21 cellular contexts compared by ENCODE assay signal in the genomic region with DNA sequence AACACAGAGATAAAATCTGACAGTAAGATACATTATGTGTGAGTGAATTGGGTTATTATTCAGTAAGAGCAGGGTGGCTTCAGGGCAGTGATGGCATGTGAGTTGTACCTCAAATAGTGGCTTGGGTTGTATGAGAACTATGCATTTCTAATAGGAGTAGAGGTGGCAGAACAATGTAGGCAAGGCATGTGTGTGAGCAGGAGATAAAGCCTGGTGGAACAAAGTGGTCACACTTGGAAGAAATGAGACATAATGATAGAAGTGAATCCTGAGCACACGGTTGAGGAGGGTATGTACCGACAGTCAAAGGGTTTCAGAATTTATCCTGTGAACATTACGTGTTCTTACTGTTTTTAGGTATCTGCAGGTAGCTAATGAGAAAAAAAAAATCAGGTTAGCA.
"Had no signal": no experiment of that assay in that cellular context is flagged by ENCODE, and none has a peak within 500 bp of the region (broad histone marks: within the 10 kb centered on the region; RNA-seq: fewer than 3 reads in every experiment).

No MANE protein-coding gene starts in this region.

- H3K36me3 Mint-ChIP-seq: neural progenitor cell had no signal

- H3K27me3 Mint-ChIP-seq: natural killer cell treated with Interleukin-12 subunit alpha and Interleukin-12 subunit beta and Interleukin-15 and Interleukin-18, amount 100 ng/mL, for 72 hours; progenitor cell of endocrine pancreas had no signal

- H2AFZ ChIP-seq: hepatocyte, neural progenitor cell had no signal

- H3K9ac ChIP-seq: neural progenitor cell had no signal

- H3K4me1 Mint-ChIP-seq: endodermal cell, neural progenitor cell had no signal

- H3K27ac ChIP-seq: foreskin keratinocyte, hepatocyte, neural progenitor cell, ovary had no signal

- H3K36me3 ChIP-seq: neural progenitor cell, ovary had no signal

- H3K27ac Mint-ChIP-seq: endodermal cell; natural killer cell treated with Interleukin-12 subunit alpha and Interleukin-12 subunit beta and Interleukin-15 and Interleukin-18, amount 100 ng/mL, for 72 hours; neural progenitor cell; progenitor cell of endocrine pancreas had no signal

- H3K9me3 Mint-ChIP-seq: neural progenitor cell had no signal

- H3K27me3 ChIP-seq: foreskin keratinocyte, hepatocyte, neural progenitor cell, ovary had no signal

- H3K9me3 ChIP-seq: ovary had no signal

- H3K4me1 ChIP-seq: foreskin keratinocyte, neural progenitor cell had no signal

- H3K4me3 Mint-ChIP-seq: endodermal cell; natural killer cell treated with Interleukin-12 subunit alpha and Interleukin-12 subunit beta and Interleukin-15 and Interleukin-18, amount 100 ng/mL, for 72 hours; neural progenitor cell had no signal

- DNase-seq: effector CD4-positive, alpha-beta T cell; endodermal cell; erythroblast; foreskin keratinocyte; kidney; left cardiac atrium; left ventricle myocardium superior; mesenchymal stem cell; midbrain; nucleus accumbens; ovary; right cardiac atrium; stimulated activated CD4-positive, alpha-beta T cell treated with anti-CD3 and anti-CD28 coated beads, Interleukin-2, amount 100 ng/mL, for 48 hours; stimulated activated naive CD4-positive, alpha-beta T cell treated with Interleukin-2 at 50 U/mL for 16 hours; trophoblast cell had no signal

- ATAC-seq: foreskin keratinocyte; left cardiac atrium; left ventricle myocardium superior; natural killer cell treated with Interleukin-12 subunit alpha and Interleukin-12 subunit beta and Interleukin-15 and Interleukin-18, amount 100 ng/mL, for 72 hours; right cardiac atrium had no signal

- H3K4me3 ChIP-seq: hepatocyte, lung, neural progenitor cell, ovary, smooth muscle cell had no signal

- H3K4me2 ChIP-seq: hepatocyte, neural progenitor cell, smooth muscle cell had no signal
